In genomic region chr1:202508863-202509262, GRCh38 we compare ENCODE assay signal across 1 cellular context.
TF ChIP-seq lines count a peak whose summit lies in the region.

No MANE protein-coding gene starts in this region.

TF ChIP-seq in GM12878, 131 proteins besides CTCF, POLR2A, EP300 and RAD21:
- TF ChIP-seq ZBTB40 (IDR thresholded peaks at IDR 0.05; ENCODE audit: borderline replicate concordance) = peak; percentile 72
